8 cellular contexts compared by ENCODE assay signal in genomic region chrX:47190445-47191269, GRCh38. TPM values are rescaled to one million over a fixed set of nuclear protein-coding genes. Genes with fewer than 3 reads are reported as not detected.
DNase-seq lines count a peak whose midpoint lies in the region; ATAC-seq, FAIRE-seq and TF ChIP-seq lines count a peak whose summit lies in the region.

No MANE protein-coding gene starts in this region.

- H3K4me3 ChIP-seq in MM.1S (ENCODE audit: low read length) (peak overlapping the region; percentile 75), neuron (ENCODE audit: low read length) (peak overlapping the region; percentile 50), stomach smooth muscle (ENCODE audit: low read length in 2 of 2) (peak overlapping the region; percentile 67 to 77)

- DNase-seq in ELF-1 (ENCODE audit: low read depth, low spot score) (peak; percentile 98), H54 (ENCODE audit: insufficient read length, low spot score) (peak; percentile 33), MM.1S (peak; percentile 89), SHP77 (lab: John Stamatoyannopoulos, UW) (peak; percentile 83 to 89), foreskin keratinocyte (peak; percentile 68 to 83)
- peak; percentile 92 for DNase-seq in activated effector memory CD4-positive, alpha-beta T cell treated with anti-CD3 and anti-CD28 coated beads, Interleukin-2, amount 50 U/mL, for 16 hours

- H3K27me3 ChIP-seq in MM.1S (replicated peaks; ENCODE audit: insufficient read depth, low read length) (no peaks in the 10 kb centered on the region), foreskin keratinocyte (no peaks in the 10 kb centered on the region), neuron (ENCODE audit: insufficient read depth, low read length) (no peaks in the 10 kb centered on the region), stomach smooth muscle (ENCODE audit: control insufficient read depth in 1 of 2, insufficient read depth in 2 of 2, low read length in 2 of 2) (peaks cover 0 to 14% of the 10 kb centered on the region in 2 donors)

- no peak for TF ChIP-seq CTCF in MM.1S (IDR thresholded peaks at IDR 0.05; ENCODE audit: low read length)
- TF ChIP-seq CTCF in foreskin keratinocyte (conservative IDR thresholded peaks at IDR 0.05): no peak

- H3K4me1 ChIP-seq in MM.1S (ENCODE audit: low read length) (0 out of 2 replicates have a peak, but pooled peaks cover 9% of the 10 kb centered on the region), foreskin keratinocyte (peaks cover 3% of the 10 kb centered on the region), neuron (ENCODE audit: insufficient read depth, low read length) (peaks cover 15% of the 10 kb centered on the region), stomach smooth muscle (ENCODE audit: control insufficient read depth, insufficient read depth, low read length) (peaks cover 33% of the 10 kb centered on the region)

- H2AFZ ChIP-seq in MM.1S (ENCODE audit: low read length) (peak overlapping the region; percentile 49), neuron (ENCODE audit: low read depth, low read length) (no peak overlapping the region)

- no peaks in the 10 kb centered on the region for H3K9me3 ChIP-seq in MM.1S (replicated peaks; ENCODE audit: insufficient read depth, low read length)
- H3K9me3 ChIP-seq in neuron (ENCODE audit: low read length): no peaks in the 10 kb centered on the region
- H3K9me3 ChIP-seq in stomach smooth muscle (ENCODE audit: control insufficient read depth in 2 of 2, low read length in 2 of 2): no peaks in the 10 kb centered on the region

- no peaks in the 10 kb centered on the region for H3K36me3 ChIP-seq in MM.1S (replicated peaks; ENCODE audit: insufficient read depth, low read length)
- peaks cover 16% of the 10 kb centered on the region for H3K36me3 ChIP-seq in neuron (ENCODE audit: insufficient read depth, low read length)
- H3K36me3 ChIP-seq in stomach smooth muscle (ENCODE audit: control insufficient read depth in 2 of 2, insufficient read depth in 2 of 2, low read length in 2 of 2): peaks cover 0 to 8% of the 10 kb centered on the region in 2 donors

- ATAC-seq in foreskin keratinocyte: peak; percentile 79

- H3K9ac ChIP-seq in MM.1S (ENCODE audit: low read length) (peak overlapping the region; percentile 76), stomach smooth muscle (ENCODE audit: low read length in 2 of 2) (peak overlapping the region; percentile 55 to 66)

- peak overlapping the region; percentile 61; the same call in 1 of the 2 replicates for H3K27ac ChIP-seq in MM.1S (ENCODE audit: low read length)
- H3K27ac ChIP-seq in foreskin keratinocyte: peak overlapping the region; percentile 73
- H3K27ac ChIP-seq in stomach smooth muscle (ENCODE audit: low read length): no peak overlapping the region

- peaks cover 28% of the 10 kb centered on the region for H3K79me2 ChIP-seq in MM.1S (ENCODE audit: low read length)

- FAIRE-seq in H54 (lab: Jason Lieb, UNC): no peak

- H3K4me2 ChIP-seq in MM.1S (ENCODE audit: low read depth, low read length): peak overlapping the region; percentile 86

- no peaks in the 10 kb centered on the region for H3K9me2 ChIP-seq in MM.1S (replicated peaks; ENCODE audit: insufficient read depth, low read length)

- peak; percentile 67 for TF ChIP-seq POLR2A in H54 (IDR thresholded peaks at IDR 0.05; ENCODE audit: low read depth, low read length)

- H4K20me1 ChIP-seq in MM.1S (ENCODE audit: insufficient read depth, low read length): no peaks in the 10 kb centered on the region

- H3F3A ChIP-seq in MM.1S (ENCODE audit: insufficient read depth, low read length): peaks cover 25% of the 10 kb centered on the region

RNA-seq across cellular contexts. Expression of gene UBA1, which starts 3.0 kb away (rescaled TPM):
- total RNA-seq in foreskin keratinocyte: 178 and 181 TPM in 2 replicates
- polyA plus RNA-seq in foreskin keratinocyte: 161 and 163 TPM in 2 replicates

RNA-seq across cellular contexts. Expression of gene CDK16, which starts 27.8 kb away (rescaled TPM):
- 84.1 and 94.2 TPM in 2 replicates for total RNA-seq in foreskin keratinocyte
- 79.6 and 90.8 TPM in 2 replicates for polyA plus RNA-seq in foreskin keratinocyte

RNA-seq across cellular contexts. Expression of gene USP11, which starts 42.2 kb away (rescaled TPM):
- 14.1 and 15.6 TPM in 2 replicates for total RNA-seq in foreskin keratinocyte
- 10.5 and 12.0 TPM in 2 replicates for polyA plus RNA-seq in foreskin keratinocyte

RNA-seq across cellular contexts. Expression of gene RBM10, which starts 45.6 kb away (rescaled TPM):
- 47.4 and 51.4 TPM in 2 replicates for total RNA-seq in foreskin keratinocyte
- polyA plus RNA-seq in foreskin keratinocyte: 31.8 and 34.3 TPM in 2 replicates

RNA-seq across cellular contexts. Expression of gene NDUFB11, which starts 46.2 kb away (rescaled TPM):
- 84.7 and 94.3 TPM in 2 replicates for total RNA-seq in foreskin keratinocyte
- 124 and 134 TPM in 2 replicates for polyA plus RNA-seq in foreskin keratinocyte

Comparison
In these comparisons a context has a peak if more than half of its experiments do, and no peak if none do; other contexts are left out.
1. DNase-seq: peak in every context shown above with its lines; median percentile 98 in ELF-1; 92 in activated effector memory CD4-positive, alpha-beta T cell treated with anti-CD3 and anti-CD28 coated beads, Interleukin-2, amount 50 U/mL, for 16 hours; 89 in MM.1S; 86 in SHP77; 76 in foreskin keratinocyte; 33 in H54.